Comparison of ENCODE assay signal across 1 cellular context in the genomic region with DNA sequence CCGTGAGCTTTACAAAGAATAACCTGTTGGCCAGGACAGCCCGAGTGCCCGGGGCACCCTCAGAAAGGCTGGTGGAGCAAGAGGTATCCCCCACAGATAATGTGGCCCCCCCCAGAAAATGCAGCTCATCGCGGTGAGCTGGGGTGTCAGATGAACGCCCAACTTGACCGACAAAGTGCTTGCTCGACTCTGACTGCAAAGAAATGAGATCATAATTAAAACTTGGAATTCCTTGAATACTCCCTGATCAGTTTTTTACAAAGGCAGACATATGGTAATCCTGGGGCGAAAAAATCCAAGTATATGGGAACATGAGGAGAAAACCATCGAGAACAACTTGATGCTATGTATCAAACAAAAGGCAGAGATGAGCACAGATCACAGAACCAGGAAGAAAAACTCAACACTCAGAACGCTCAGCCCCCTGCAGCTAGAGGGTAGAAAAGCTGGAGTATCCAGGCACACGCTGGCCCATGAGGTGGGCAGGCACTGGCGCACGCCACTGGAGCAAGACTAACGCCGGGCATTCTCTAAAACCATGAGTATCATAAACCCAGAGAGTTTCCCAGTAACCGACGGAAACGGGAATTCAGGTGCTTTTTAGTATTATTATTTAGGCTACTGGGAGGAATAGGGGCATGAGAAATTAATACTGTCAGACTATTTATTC.
TF ChIP-seq lines count a peak whose summit lies in the region.

No MANE protein-coding gene starts in this region.

TF ChIP-seq in IMR-90, 13 proteins besides CTCF, POLR2A, EP300 and RAD21:
- no peak for TF ChIP-seq SMC3 (IDR thresholded peaks at IDR 0.05; ENCODE audit: low read depth, low read length)
- no peak for TF ChIP-seq CHD1 (IDR thresholded peaks at IDR 0.05; ENCODE audit: low read depth, low read length)
- no peak for TF ChIP-seq MAZ (IDR thresholded peaks at IDR 0.05; ENCODE audit: borderline replicate concordance, low read depth, low read length)
- TF ChIP-seq, protein P1, sequence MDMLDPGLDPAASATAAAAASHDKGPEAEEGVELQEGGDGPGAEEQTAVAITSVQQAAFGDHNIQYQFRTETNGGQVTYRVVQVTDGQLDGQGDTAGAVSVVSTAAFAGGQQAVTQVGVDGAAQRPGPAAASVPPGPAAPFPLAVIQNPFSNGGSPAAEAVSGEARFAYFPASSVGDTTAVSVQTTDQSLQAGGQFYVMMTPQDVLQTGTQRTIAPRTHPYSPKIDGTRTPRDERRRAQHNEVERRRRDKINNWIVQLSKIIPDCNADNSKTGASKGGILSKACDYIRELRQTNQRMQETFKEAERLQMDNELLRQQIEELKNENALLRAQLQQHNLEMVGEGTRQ (IDR thresholded peaks at IDR 0.05; ENCODE audit: low read depth, low read length): no peak
- TF ChIP-seq RFX5 (IDR thresholded peaks at IDR 0.05; ENCODE audit: low read depth, low read length): no peak
- no peak for TF ChIP-seq MXI1 (IDR thresholded peaks at IDR 0.05; ENCODE audit: borderline replicate concordance, low read depth, low read length)
- TF ChIP-seq MAFK (IDR thresholded peaks at IDR 0.05; ENCODE audit: low read depth, low read length): no peak
- TF ChIP-seq BHLHE40 (IDR thresholded peaks at IDR 0.05; ENCODE audit: low read depth, low read length): no peak
- no peak for TF ChIP-seq RCOR1 (IDR thresholded peaks at IDR 0.05; ENCODE audit: insufficient replicate concordance, low read length)
- no peak for TF ChIP-seq NFE2L2 (IDR thresholded peaks at IDR 0.05; ENCODE audit: low read depth, low read length)
- TF ChIP-seq, protein P2, sequence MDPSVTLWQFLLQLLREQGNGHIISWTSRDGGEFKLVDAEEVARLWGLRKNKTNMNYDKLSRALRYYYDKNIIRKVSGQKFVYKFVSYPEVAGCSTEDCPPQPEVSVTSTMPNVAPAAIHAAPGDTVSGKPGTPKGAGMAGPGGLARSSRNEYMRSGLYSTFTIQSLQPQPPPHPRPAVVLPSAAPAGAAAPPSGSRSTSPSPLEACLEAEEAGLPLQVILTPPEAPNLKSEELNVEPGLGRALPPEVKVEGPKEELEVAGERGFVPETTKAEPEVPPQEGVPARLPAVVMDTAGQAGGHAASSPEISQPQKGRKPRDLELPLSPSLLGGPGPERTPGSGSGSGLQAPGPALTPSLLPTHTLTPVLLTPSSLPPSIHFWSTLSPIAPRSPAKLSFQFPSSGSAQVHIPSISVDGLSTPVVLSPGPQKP (IDR thresholded peaks at IDR 0.05; ENCODE audit: borderline replicate concordance, low read depth, low read length): no peak
- no peak for TF ChIP-seq FOS (IDR thresholded peaks at IDR 0.05; ENCODE audit: low read depth, low read length)
- no peak for TF ChIP-seq CEBPB (IDR thresholded peaks at IDR 0.05; ENCODE audit: low read depth, low read length)
